ENCODE assay signal across 12 cellular contexts in genomic region chr12:76025601-76026575, GRCh38. TPM values are rescaled to one million over a fixed set of nuclear protein-coding genes. Genes with fewer than 3 reads are reported as not detected.
DNase-seq lines count a peak whose midpoint lies in the region; ATAC-seq and TF ChIP-seq lines count a peak whose summit lies in the region.
"Had no signal": no experiment of that assay in that cellular context is flagged by ENCODE, and none has a peak within 500 bp of the region (broad histone marks: within the 10 kb centered on the region; RNA-seq: fewer than 3 reads in every experiment).

No MANE protein-coding gene starts in this region.

- H3K9me3 ChIP-seq in left ventricle myocardium inferior (replicated peaks) = no peaks in the 10 kb centered on the region
- H3K9me3 ChIP-seq in WERI-Rb-1 (ENCODE audit: severe bottlenecking) = no peaks in the 10 kb centered on the region
- no peaks in the 10 kb centered on the region for H3K9me3 ChIP-seq in vagina
- H3K9me3 ChIP-seq: body of pancreas, neutrophil had no signal

- H3K4me1 ChIP-seq in left ventricle myocardium inferior (peaks cover 37% of the 10 kb centered on the region), vagina (peaks cover 40% of the 10 kb centered on the region)

- DNase-seq in left ventricle myocardium inferior = no peak
- DNase-seq in left ventricle myocardium superior = no peak
- peak; percentile 38 for DNase-seq in WERI-Rb-1
- DNase-seq in fibroblast of villous mesenchyme (ENCODE audit: low read depth) = peak; percentile 47
- no peak for DNase-seq in vagina (ENCODE audit: extremely low spot score in 2 of 2)
- no peak for DNase-seq in AG20443 (ENCODE audit: low spot score)
- DNase-seq: activated CD4-positive, alpha-beta T cell treated with anti-CD3 and anti-CD28 coated beads for 48 hours; body of pancreas; hippocampal formation had no signal

- peak overlapping the region; percentile 99 for H3K27ac ChIP-seq in left ventricle myocardium inferior (replicated peaks)
- H3K27ac ChIP-seq in WERI-Rb-1 = peak overlapping the region; percentile 32
- H3K27ac ChIP-seq in vagina = peak overlapping the region; percentile 5
- H3K27ac ChIP-seq: neutrophil had no signal

- no peak for TF ChIP-seq POLR2A in vagina (IDR thresholded peaks at IDR 0.05)

- H3K27me3 ChIP-seq in left ventricle myocardium inferior (ENCODE audit: low read depth) (no peaks in the 10 kb centered on the region), WERI-Rb-1 (ENCODE audit: insufficient read depth, low read depth, severe bottlenecking) (no peaks in the 10 kb centered on the region), vagina (no peaks in the 10 kb centered on the region)
- H3K27me3 ChIP-seq: body of pancreas had no signal

- ATAC-seq in left ventricle myocardium superior (no peak), HG03439 (IDR thresholded peaks at IDR 0.05; ENCODE audit: unreplicated experiment) (no peak), HG02588 (IDR thresholded peaks at IDR 0.05; ENCODE audit: unreplicated experiment) (no peak)
- ATAC-seq: body of pancreas had no signal

- intact Hi-C loops in left ventricle myocardium inferior (cut with micrococcal nuclease) (no loop called here), left ventricle myocardium superior (cut with micrococcal nuclease) (loop anchor here (5.0 kb wide), 1 partner anchor 34 kb away; no protein-coding TSS in a partner anchor), vagina (cut with DNase I) (no loop called here)

- H3K4me3 ChIP-seq in left ventricle myocardium inferior (no peak overlapping the region), WERI-Rb-1 (ENCODE audit: low read depth, low read length) (peak overlapping the region; percentile 93), fibroblast of villous mesenchyme (ENCODE audit: low read depth, low read length) (no peak overlapping the region), vagina (no peak overlapping the region)
- H3K4me3 ChIP-seq: body of pancreas had no signal

- H3K36me3 ChIP-seq in left ventricle myocardium inferior (no peaks in the 10 kb centered on the region), WERI-Rb-1 (peaks cover 44% of the 10 kb centered on the region), vagina (no peaks in the 10 kb centered on the region)
- H3K36me3 ChIP-seq: neutrophil had no signal

- no peak for TF ChIP-seq CTCF in left ventricle myocardium inferior (IDR thresholded peaks at IDR 0.05; ENCODE audit: borderline replicate concordance)
- TF ChIP-seq CTCF in WERI-Rb-1 (IDR thresholded peaks at IDR 0.05; ENCODE audit: low read depth, low read length) = no peak
- TF ChIP-seq CTCF in fibroblast of villous mesenchyme (IDR thresholded peaks at IDR 0.05; ENCODE audit: insufficient read depth, low read depth, low read length) = no peak
- TF ChIP-seq CTCF in vagina (IDR thresholded peaks at IDR 0.05) = no peak

RNA-seq across cellular contexts. Expression of gene PHLDA1, which starts 5.7 kb away (rescaled TPM):
- total RNA-seq in left ventricle myocardium inferior (22.8 TPM), left ventricle myocardium superior (2.5 TPM), fibroblast of villous mesenchyme (68.3 and 70.4 TPM in 2 replicates), vagina (40.3 TPM)

RNA-seq across cellular contexts. Expression of gene NAP1L1, which starts 58.6 kb away (rescaled TPM):
- total RNA-seq in left ventricle myocardium inferior = 256 TPM
- total RNA-seq in left ventricle myocardium superior = 316 TPM
- total RNA-seq in fibroblast of villous mesenchyme = 188 and 233 TPM in 2 replicates
- 318 TPM for total RNA-seq in vagina

Comparison
In these comparisons a context has a peak if more than half of its experiments do, and no peak if none do; other contexts are left out.
1. DNase-seq: peak in WERI-Rb-1 (single experiment) and fibroblast of villous mesenchyme (single experiment); none in left ventricle myocardium inferior (single experiment), left ventricle myocardium superior (single experiment), vagina (0 of 2) and AG20443 (single experiment).
2. H3K27ac ChIP-seq: peak in every context shown above with its lines; median percentile 99 in left ventricle myocardium inferior; 32 in WERI-Rb-1; 5 in vagina.